ENCODE assay signal across 30 cellular contexts in the genomic region with DNA sequence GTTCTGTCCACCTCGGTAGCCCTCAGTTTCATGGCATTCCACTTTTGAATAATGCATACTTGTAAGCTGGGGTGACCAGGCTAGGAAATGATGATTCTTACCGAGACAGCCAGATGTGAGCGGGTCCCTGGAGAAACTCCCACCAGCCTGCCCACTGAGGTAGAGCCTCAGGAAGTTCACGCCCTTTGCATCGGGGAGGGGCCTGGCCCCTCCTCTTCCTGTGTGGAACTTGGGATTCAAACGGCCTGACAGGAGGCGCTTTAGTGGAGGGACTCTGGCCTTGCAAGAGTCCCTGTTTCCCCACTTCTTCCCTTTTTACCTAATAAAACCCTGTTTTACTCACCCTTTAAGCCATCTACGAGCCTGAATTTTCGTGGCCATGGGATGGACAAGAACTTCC. TPM values are rescaled to one million over a fixed set of nuclear protein-coding genes. Genes with fewer than 3 reads are reported as not detected.
"Had no signal": no experiment of that assay in that cellular context is flagged by ENCODE, and none has a peak within 500 bp of the region (broad histone marks: within the 10 kb centered on the region; RNA-seq: fewer than 3 reads in every experiment).

No MANE protein-coding gene starts in this region.

- ATAC-seq: activated CD8-positive, alpha-beta T cell treated with anti-CD3 and anti-CD28 coated beads for 36 hours; activated naive CD8-positive, alpha-beta T cell treated with anti-CD3 and anti-CD28 coated beads, Interleukin-2, amount 50 U/mL, for 24 hours; activated T-cell treated with anti-CD3 and anti-CD28 coated beads, Interleukin-2, amount 50 U/mL, for 4 hours; effector memory CD8-positive, alpha-beta T cell; gastrocnemius medialis; sciatic nerve; stimulated activated effector memory CD8-positive, alpha-beta T cell treated with anti-CD3 and anti-CD28 coated beads, Interleukin-12 subunit alpha, Interleukin-12 subunit beta, amount 100 ng/mL, for 72 hours had no signal

- H3K27me3 ChIP-seq: gastrocnemius medialis, ovary, uterus had no signal

- DNase-seq: activated CD4-positive, alpha-beta T cell treated with anti-CD3 and anti-CD28 coated beads, Interleukin-2, amount 50 U/mL, for 1 hour; activated CD8-positive, alpha-beta T cell treated with anti-CD3 and anti-CD28 coated beads for 36 hours; activated naive CD8-positive, alpha-beta T cell treated with anti-CD3 and anti-CD28 coated beads, Interleukin-2, amount 50 U/mL, for 24 hours; activated T-cell treated with anti-CD3 and anti-CD28 coated beads, Interleukin-2, amount 50 U/mL, for 4 hours; amygdala; caudate nucleus; cortex of kidney; effector memory CD8-positive, alpha-beta T cell; erythroblast; gastrocnemius medialis; glutamatergic neuron; islet precursor cell; naive B cell; nephron progenitor cell; ovary; retina; stimulated activated CD4-positive, alpha-beta T cell treated with anti-CD3 and anti-CD28 coated beads, Interleukin-12 subunit alpha, Interleukin-12 subunit beta, amount 100 ng/mL, for 4 hours; stimulated activated CD4-positive, alpha-beta T cell treated with anti-CD3 and anti-CD28 coated beads, Interleukin-4, amount 100 ng/mL, for 24 hours; T-helper 9 cell; uterus had no signal

- H3K4me1 Mint-ChIP-seq: activated naive CD4-positive, alpha-beta T cell treated with anti-CD3 and anti-CD28 coated beads, Interleukin-2, amount 50 U/mL, for 24 hours; activated naive CD8-positive, alpha-beta T cell treated with anti-CD3 and anti-CD28 coated beads, Interleukin-2, amount 50 U/mL, for 24 hours; mesothelial cell of epicardium; naive B cell; stimulated activated effector memory CD8-positive, alpha-beta T cell treated with anti-CD3 and anti-CD28 coated beads, Interleukin-12 subunit alpha, Interleukin-12 subunit beta, amount 100 ng/mL, for 72 hours had no signal

- H3K27ac Mint-ChIP-seq: activated CD8-positive, alpha-beta T cell treated with anti-CD3 and anti-CD28 coated beads for 36 hours; activated naive CD4-positive, alpha-beta T cell treated with anti-CD3 and anti-CD28 coated beads, Interleukin-2, amount 50 U/mL, for 24 hours; activated naive CD8-positive, alpha-beta T cell treated with anti-CD3 and anti-CD28 coated beads, Interleukin-2, amount 50 U/mL, for 24 hours; activated T-helper 2 cell treated with anti-CD3 and anti-CD28 coated beads, Interferon-gamma antibody, Interleukin-2, Interleukin-4, amounts not matched to agents 10 μg/mL and 5 μg/mL and 100 μg/mL, durations not matched to agents 14 hours and 24 hours and 36 hours; effector memory CD8-positive, alpha-beta T cell; mesothelial cell of epicardium; naive B cell; nephron progenitor cell; stimulated activated effector memory CD8-positive, alpha-beta T cell treated with anti-CD3 and anti-CD28 coated beads, Interleukin-12 subunit alpha, Interleukin-12 subunit beta, amount 100 ng/mL, for 72 hours; stimulated activated naive CD8-positive, alpha-beta T cell treated with anti-CD3 and anti-CD28 coated beads, Interleukin-15, Interleukin-2, amounts not matched to agents 100 ng/mL and 50 ng/mL, for 24 hours; type B pancreatic cell had no signal

- H3K27ac ChIP-seq: gastrocnemius medialis, ovary, prostate gland, skin epidermis, uterus had no signal

- H3K36me3 Mint-ChIP-seq: stimulated activated effector memory CD8-positive, alpha-beta T cell treated with anti-CD3 and anti-CD28 coated beads, Interleukin-12 subunit alpha, Interleukin-12 subunit beta, amount 100 ng/mL, for 72 hours; type B pancreatic cell had no signal

- H3K36me3 ChIP-seq: gastrocnemius medialis, ovary, prostate gland, uterus had no signal

- H3K4me3 Mint-ChIP-seq: activated CD8-positive, alpha-beta T cell treated with anti-CD3 and anti-CD28 coated beads for 36 hours; activated naive CD4-positive, alpha-beta T cell treated with anti-CD3 and anti-CD28 coated beads, Interleukin-2, amount 50 U/mL, for 24 hours; activated naive CD8-positive, alpha-beta T cell treated with anti-CD3 and anti-CD28 coated beads, Interleukin-2, amount 50 U/mL, for 24 hours; activated T-cell treated with anti-CD3 and anti-CD28 coated beads, Interleukin-2, amount 50 U/mL, for 4 hours; effector memory CD8-positive, alpha-beta T cell; mesothelial cell of epicardium; naive B cell; nephron progenitor cell; stimulated activated effector memory CD8-positive, alpha-beta T cell treated with anti-CD3 and anti-CD28 coated beads, Interleukin-12 subunit alpha, Interleukin-12 subunit beta, amount 100 ng/mL, for 72 hours; stimulated activated naive CD8-positive, alpha-beta T cell treated with anti-CD3 and anti-CD28 coated beads, Interleukin-15, Interleukin-2, amounts not matched to agents 100 ng/mL and 50 ng/mL, for 24 hours; type B pancreatic cell had no signal

- H3K9me3 ChIP-seq: gastrocnemius medialis, ovary, prostate gland, uterus had no signal

- H3K4me3 ChIP-seq: gastrocnemius medialis, ovary, prostate gland, skin epidermis, uterus had no signal

- H3K9me3 Mint-ChIP-seq: activated naive CD4-positive, alpha-beta T cell treated with anti-CD3 and anti-CD28 coated beads, Interleukin-2, amount 50 U/mL, for 24 hours; type B pancreatic cell had no signal

- H3K4me1 ChIP-seq: gastrocnemius medialis, prostate gland, uterus had no signal

RNA-seq across cellular contexts. Expression of gene MRO, which starts 44.6 kb away (rescaled TPM):
- total RNA-seq: activated CD8-positive, alpha-beta T cell treated with anti-CD3 and anti-CD28 coated beads for 36 hours; activated T-cell treated with anti-CD3 and anti-CD28 coated beads, Interleukin-2, amount 50 U/mL, for 4 hours; activated T-helper 2 cell treated with anti-CD3 and anti-CD28 coated beads, Interferon-gamma antibody, Interleukin-2, Interleukin-4, amounts not matched to agents 10 μg/mL and 5 μg/mL and 100 μg/mL, durations not matched to agents 14 hours and 24 hours and 36 hours; chondrocyte had no signal
